ENCODE assay signal across 25 cellular contexts in the genomic region with DNA sequence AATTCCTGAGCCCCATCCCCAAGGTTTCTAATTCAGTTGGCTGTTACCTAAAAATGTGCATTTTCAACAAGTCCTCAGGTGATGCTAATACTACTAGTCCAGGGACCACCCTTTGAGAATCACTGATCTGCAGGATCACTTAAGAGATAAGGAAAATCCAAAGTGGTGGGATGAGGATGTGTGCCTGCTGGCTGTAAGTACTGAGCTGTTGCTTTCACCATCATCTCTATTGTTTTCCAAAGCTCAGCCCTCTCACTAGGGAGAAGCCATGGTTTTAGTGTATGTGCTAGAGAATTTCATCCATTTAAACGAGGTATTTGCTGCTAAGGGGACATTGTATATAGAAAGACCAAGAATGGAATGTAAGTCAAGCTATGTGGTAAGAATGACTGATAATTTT.
"Had no signal": no experiment of that assay in that cellular context is flagged by ENCODE, and none has a peak within 500 bp of the region (broad histone marks: within the 10 kb centered on the region; RNA-seq: fewer than 3 reads in every experiment).

No MANE protein-coding gene starts in this region.

- H3K9me3 Mint-ChIP-seq: activated CD4-positive, alpha-beta T cell treated with anti-CD3 and anti-CD28 coated beads, Interleukin-2, amount 10 ng/mL, durations not matched to agents 7 days and 5 days; activated CD8-positive, alpha-beta T cell treated with anti-CD3 and anti-CD28 coated beads for 36 hours; activated naive CD4-positive, alpha-beta T cell treated with anti-CD3 and anti-CD28 coated beads, Interleukin-2, amount 50 U/mL, for 24 hours; activated T-helper 1 cell treated with anti-CD3 and anti-CD28 coated beads, Interleukin-12 subunit alpha, Interleukin-12 subunit beta, Interleukin-2, Interleukin-4 antibody, amounts not matched to agents 30 ng/mL and 10 ng/mL and 1 ng/mL, durations not matched to agents 14 hours and 24 hours and 36 hours; brain; naive B cell; stimulated activated naive CD8-positive, alpha-beta T cell treated with anti-CD3 and anti-CD28 coated beads, Interleukin-15, Interleukin-2, amounts not matched to agents 100 ng/mL and 50 ng/mL, for 24 hours had no signal

- DNase-seq: activated CD4-positive, alpha-beta T cell treated with anti-CD3 and anti-CD28 coated beads, Interleukin-2, amount 10 ng/mL, durations not matched to agents 7 days and 5 days; activated CD4-positive, CD25-positive, alpha-beta regulatory T cell treated with anti-CD3 and anti-CD28 coated beads, Interleukin-2, amount 50 U/mL, for 72 hours; activated CD8-positive, alpha-beta memory T cell treated with anti-CD3 and anti-CD28 coated beads, Interleukin-2, amount 10 ng/mL, durations not matched to agents 7 days and 5 days; activated CD8-positive, alpha-beta T cell treated with anti-CD3 and anti-CD28 coated beads for 36 hours; activated gamma-delta T cell treated with Interleukin-2 at 50 U/mL for 16 hours; activated T-cell treated with anti-CD3 and anti-CD28 coated beads for 4 hours; aorta; dermis blood vessel endothelial cell; effector CD8-positive, alpha-beta T cell; islet precursor cell; left cardiac atrium; naive B cell; stimulated activated CD4-positive, alpha-beta T cell treated with anti-CD3 and anti-CD28 coated beads, Interleukin-4, amount 100 ng/mL, for 24 hours; substantia nigra; thyroid gland had no signal

- H3K9me3 ChIP-seq: esophagus muscularis mucosa, gastroesophageal sphincter, mucosa of descending colon, prostate gland, thyroid gland had no signal

- H3K27ac Mint-ChIP-seq: activated CD4-positive, alpha-beta T cell treated with anti-CD3 and anti-CD28 coated beads, Interleukin-2, amount 10 ng/mL, durations not matched to agents 7 days and 5 days; activated CD8-positive, alpha-beta memory T cell treated with anti-CD3 and anti-CD28 coated beads, Interleukin-2, amount 10 ng/mL, durations not matched to agents 7 days and 5 days; activated CD8-positive, alpha-beta T cell treated with anti-CD3 and anti-CD28 coated beads for 36 hours; activated naive CD4-positive, alpha-beta T cell treated with anti-CD3 and anti-CD28 coated beads, Interleukin-2, amount 50 U/mL, for 24 hours; activated T-helper 1 cell treated with anti-CD3 and anti-CD28 coated beads, Interleukin-12 subunit alpha, Interleukin-12 subunit beta, Interleukin-2, Interleukin-4 antibody, amounts not matched to agents 30 ng/mL and 10 ng/mL and 1 ng/mL, durations not matched to agents 14 hours and 24 hours and 36 hours; naive B cell; stimulated activated naive CD8-positive, alpha-beta T cell treated with anti-CD3 and anti-CD28 coated beads, Interleukin-15, Interleukin-2, amounts not matched to agents 100 ng/mL and 50 ng/mL, for 24 hours had no signal

- H3K27ac ChIP-seq: esophagus muscularis mucosa, gastroesophageal sphincter, thyroid gland, VCaP had no signal

- H3K4me1 Mint-ChIP-seq: activated CD4-positive, alpha-beta T cell treated with anti-CD3 and anti-CD28 coated beads, Interleukin-2, amount 10 ng/mL, durations not matched to agents 7 days and 5 days; activated CD8-positive, alpha-beta memory T cell treated with anti-CD3 and anti-CD28 coated beads, Interleukin-2, amount 10 ng/mL, durations not matched to agents 7 days and 5 days; activated naive CD4-positive, alpha-beta T cell treated with anti-CD3 and anti-CD28 coated beads, Interleukin-2, amount 50 U/mL, for 24 hours; naive B cell had no signal

- H3K36me3 ChIP-seq: esophagus muscularis mucosa, gastroesophageal sphincter, prostate gland, thyroid gland had no signal

- H3K27me3 Mint-ChIP-seq: activated CD4-positive, alpha-beta T cell treated with anti-CD3 and anti-CD28 coated beads, Interleukin-2, amount 10 ng/mL, durations not matched to agents 7 days and 5 days; activated naive CD4-positive, alpha-beta T cell treated with anti-CD3 and anti-CD28 coated beads, Interleukin-2, amount 50 U/mL, for 24 hours; brain; naive B cell; stimulated activated naive CD8-positive, alpha-beta T cell treated with anti-CD3 and anti-CD28 coated beads, Interleukin-15, Interleukin-2, amounts not matched to agents 100 ng/mL and 50 ng/mL, for 24 hours had no signal

- ATAC-seq: activated CD8-positive, alpha-beta memory T cell treated with anti-CD3 and anti-CD28 coated beads, Interleukin-2, amount 10 ng/mL, durations not matched to agents 7 days and 5 days; activated CD8-positive, alpha-beta T cell treated with anti-CD3 and anti-CD28 coated beads for 36 hours; gastroesophageal sphincter; left cardiac atrium; SK-N-SH treated with all-trans-retinoic acid at 6 μM for 48 hours had no signal

- H3K36me3 Mint-ChIP-seq: activated CD8-positive, alpha-beta memory T cell treated with anti-CD3 and anti-CD28 coated beads, Interleukin-2, amount 10 ng/mL, durations not matched to agents 7 days and 5 days; activated naive CD4-positive, alpha-beta T cell treated with anti-CD3 and anti-CD28 coated beads, Interleukin-2, amount 50 U/mL, for 24 hours; brain; naive B cell had no signal

- H3K4me3 Mint-ChIP-seq: activated CD4-positive, alpha-beta T cell treated with anti-CD3 and anti-CD28 coated beads, Interleukin-2, amount 10 ng/mL, durations not matched to agents 7 days and 5 days; activated CD8-positive, alpha-beta memory T cell treated with anti-CD3 and anti-CD28 coated beads, Interleukin-2, amount 10 ng/mL, durations not matched to agents 7 days and 5 days; activated CD8-positive, alpha-beta T cell treated with anti-CD3 and anti-CD28 coated beads for 36 hours; activated naive CD4-positive, alpha-beta T cell treated with anti-CD3 and anti-CD28 coated beads, Interleukin-2, amount 50 U/mL, for 24 hours; activated T-helper 1 cell treated with anti-CD3 and anti-CD28 coated beads, Interleukin-12 subunit alpha, Interleukin-12 subunit beta, Interleukin-2, Interleukin-4 antibody, amounts not matched to agents 30 ng/mL and 10 ng/mL and 1 ng/mL, durations not matched to agents 14 hours and 24 hours and 36 hours; brain; naive B cell; stimulated activated naive CD8-positive, alpha-beta T cell treated with anti-CD3 and anti-CD28 coated beads, Interleukin-15, Interleukin-2, amounts not matched to agents 100 ng/mL and 50 ng/mL, for 24 hours had no signal

- H3K4me3 ChIP-seq: esophagus muscularis mucosa, gastroesophageal sphincter, mucosa of descending colon, prostate gland, thyroid gland had no signal

- H3K27me3 ChIP-seq: esophagus muscularis mucosa, gastroesophageal sphincter, thyroid gland had no signal

- H3K4me1 ChIP-seq: prostate gland, thyroid gland had no signal
